Comparison of ENCODE assay signal across 36 cellular contexts in the genomic region with DNA sequence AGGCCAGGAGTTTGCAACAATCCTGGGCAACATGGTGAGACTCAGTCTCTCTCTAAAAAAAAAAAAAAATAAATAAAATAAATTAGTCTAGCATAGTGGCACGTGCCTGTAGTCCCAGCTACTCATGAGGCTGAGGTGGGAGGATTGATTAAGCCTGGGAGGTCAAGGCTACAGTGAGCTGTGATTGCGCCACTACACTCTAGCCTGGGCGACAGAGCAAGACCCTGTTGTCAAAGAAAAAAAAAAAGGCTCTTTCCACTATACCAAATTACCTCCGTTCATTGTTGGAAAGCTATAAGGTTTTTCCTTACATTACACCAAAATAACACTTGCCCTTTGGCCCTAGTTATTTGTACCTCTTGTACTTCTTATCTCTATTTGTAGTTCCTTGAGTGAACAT. TPM values are rescaled to one million over a fixed set of nuclear protein-coding genes. Genes with fewer than 3 reads are reported as not detected.
"Had no signal": no experiment of that assay in that cellular context is flagged by ENCODE, and none has a peak within 500 bp of the region (broad histone marks: within the 10 kb centered on the region; RNA-seq: fewer than 3 reads in every experiment).

No MANE protein-coding gene starts in this region.

- ATAC-seq: heart right ventricle; left cardiac atrium; left lung; natural killer cell; right cardiac atrium; stimulated activated memory B cell treated with anti-CD40 and anti-IgM and Interleukin-4, amounts not matched to agents 10 μg/mL and 1 μg/mL and 100 μg/mL, for 72 hours; stimulated activated naive CD8-positive, alpha-beta T cell treated with anti-CD3 and anti-CD28 coated beads, Interleukin-15, amount 100 ng/mL, for 72 hours had no signal

- H3K36me3 Mint-ChIP-seq: naive B cell; natural killer cell; stimulated activated memory B cell treated with anti-CD40 and anti-IgM and Interleukin-4, amounts not matched to agents 10 μg/mL and 1 μg/mL and 100 μg/mL, for 72 hours had no signal

- H2AFZ ChIP-seq: neural progenitor cell had no signal

- FAIRE-seq: keratinocyte, small intestine had no signal

- H3K4me3 ChIP-seq: heart right ventricle, left lung, lung, neural progenitor cell, prostate gland, sigmoid colon, spleen, thyroid gland, transverse colon, upper lobe of left lung, vagina had no signal

- H3K27ac Mint-ChIP-seq: mesothelial cell of epicardium; naive B cell; natural killer cell; nephron progenitor cell; neural progenitor cell; stimulated activated memory B cell treated with anti-CD40 and anti-IgM and Interleukin-4, amounts not matched to agents 10 μg/mL and 1 μg/mL and 100 μg/mL, for 72 hours; stimulated activated naive CD8-positive, alpha-beta T cell treated with anti-CD3 and anti-CD28 coated beads, Interleukin-15, amount 100 ng/mL, for 72 hours had no signal

- H3K4me3 Mint-ChIP-seq: mesothelial cell of epicardium; naive B cell; natural killer cell; nephron progenitor cell; neural progenitor cell; stimulated activated memory B cell treated with anti-CD40 and anti-IgM and Interleukin-4, amounts not matched to agents 10 μg/mL and 1 μg/mL and 100 μg/mL, for 72 hours; stimulated activated naive CD8-positive, alpha-beta T cell treated with anti-CD3 and anti-CD28 coated beads, Interleukin-15, amount 100 ng/mL, for 72 hours had no signal

- H3K9me3 Mint-ChIP-seq: mesothelial cell of epicardium; natural killer cell; stimulated activated naive CD8-positive, alpha-beta T cell treated with anti-CD3 and anti-CD28 coated beads, Interleukin-15, amount 100 ng/mL, for 72 hours had no signal

- H3K4me1 Mint-ChIP-seq: naive B cell; natural killer cell; nephron progenitor cell; neural progenitor cell; stimulated activated memory B cell treated with anti-CD40 and anti-IgM and Interleukin-4, amounts not matched to agents 10 μg/mL and 1 μg/mL and 100 μg/mL, for 72 hours; stimulated activated naive CD8-positive, alpha-beta T cell treated with anti-CD3 and anti-CD28 coated beads, Interleukin-15, amount 100 ng/mL, for 72 hours had no signal

- DNase-seq: heart right ventricle; hippocampal formation; kidney glomerular epithelial cell; left cardiac atrium; left lung; mesendoderm; naive B cell; natural killer cell; nephron progenitor cell; occipital lobe; retina; right cardiac atrium; sigmoid colon; small intestine; spleen; stimulated activated CD4-positive, alpha-beta T cell treated with anti-CD3 and anti-CD28 coated beads, Interleukin-4, amount 100 ng/mL, for 4 hours; stimulated activated CD8-positive, alpha-beta memory T cell treated with anti-CD3 and anti-CD28 coated beads, Interleukin-4, amount 100 ng/mL, for 48 hours; stimulated activated naive CD4-positive, alpha-beta T cell treated with Interleukin-2 at 50 U/mL for 16 hours; stimulated activated naive CD8-positive, alpha-beta T cell treated with anti-CD3 and anti-CD28 coated beads, Interleukin-15, amount 100 ng/mL, for 72 hours; substantia nigra; thyroid gland; transverse colon; upper lobe of left lung had no signal

- H3K27me3 Mint-ChIP-seq: stimulated activated naive CD8-positive, alpha-beta T cell treated with anti-CD3 and anti-CD28 coated beads, Interleukin-15, amount 100 ng/mL, for 72 hours had no signal

- H3K27me3 ChIP-seq: heart right ventricle, left lung, neural progenitor cell, neutrophil, sigmoid colon, spleen, thyroid gland, transverse colon, upper lobe of left lung, vagina had no signal

- H3K4me2 ChIP-seq: neural progenitor cell had no signal

- H3K9ac ChIP-seq: neural progenitor cell had no signal

- H3K4me1 ChIP-seq: left lung, neural progenitor cell, prostate gland, spleen, thyroid gland had no signal

- H3K36me3 ChIP-seq: heart right ventricle, left lung, neural progenitor cell, neutrophil, prostate gland, sigmoid colon, spleen, thyroid gland, transverse colon, upper lobe of left lung, vagina had no signal

- H3K27ac ChIP-seq: heart right ventricle, left lung, neural progenitor cell, neutrophil, prostate gland, sigmoid colon, spleen, thyroid gland, transverse colon, vagina had no signal

- H3K9me3 ChIP-seq: left lung, neutrophil, prostate gland, sigmoid colon, thyroid gland, transverse colon, upper lobe of left lung, vagina had no signal

RNA-seq across cellular contexts. Expression of a gene that starts 9.9 kb away (rescaled TPM):
- total RNA-seq: heart right ventricle, left cardiac atrium, left lung, lower leg skin, lung, mesothelial cell of epicardium, mononuclear cell, natural killer cell, occipital lobe, osteocyte, prostate gland, right cardiac atrium, sigmoid colon, spleen, temporal lobe, thyroid gland, transverse colon, upper lobe of left lung, urinary bladder, vagina had no signal
- polyA plus RNA-seq: heart right ventricle, keratinocyte, lung, right cardiac atrium, sigmoid colon, small intestine, spleen, urinary bladder had no signal

RNA-seq across cellular contexts. Expression of a gene that starts 58.3 kb away (rescaled TPM):
- total RNA-seq: mononuclear cell had no signal
